ENCODE assay signal across 9 cellular contexts in the genomic region with DNA sequence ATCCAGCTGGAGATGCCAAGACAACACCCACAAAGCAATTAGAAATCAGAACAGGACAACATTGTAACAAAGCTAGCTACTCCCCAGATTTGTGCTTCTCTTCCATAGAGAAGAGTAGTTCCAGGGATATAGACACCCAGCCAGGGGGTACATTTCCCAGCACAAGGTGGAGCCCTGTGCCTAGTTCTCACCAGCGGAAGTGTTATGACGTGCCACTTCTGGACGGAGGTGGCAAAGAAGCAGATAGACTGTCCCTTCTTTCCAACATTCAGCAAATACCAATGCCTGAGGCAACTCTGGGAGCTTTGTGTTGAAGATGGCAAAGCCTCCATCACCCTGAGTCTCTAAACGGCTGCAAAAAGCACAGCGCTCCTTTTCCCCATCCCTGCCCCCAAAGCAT. TPM values are rescaled to one million over a fixed set of nuclear protein-coding genes. Genes with fewer than 3 reads are reported as not detected.
A peak's percentile ranks its signal among the peaks of the same experiment; 100 is the strongest.
DNase-seq lines count a peak whose midpoint lies in the region; ATAC-seq and TF ChIP-seq lines count a peak whose summit lies in the region.
"Had no signal": no experiment of that assay in that cellular context is flagged by ENCODE, and none has a peak within 500 bp of the region (broad histone marks: within the 10 kb centered on the region; RNA-seq: fewer than 3 reads in every experiment).

No MANE protein-coding gene starts in this region.

- in situ Hi-C loops in ACHN (cut with HindIII; ENCODE audit: low pct_ligation_motif_present, low pct_unique_long_range_greater_than_20kb, low sequenced_read_pairs): no loop called here

- H3K36me3 ChIP-seq in kidney epithelial cell (ENCODE audit: control insufficient read depth, insufficient read depth, low read length): no peaks in the 10 kb centered on the region

- peak; percentile 66 for TF ChIP-seq CTCF in LNCaP clone FGC (IDR thresholded peaks at IDR 0.05; ENCODE audit: control insufficient read depth, extremely low read depth, insufficient read depth)
- TF ChIP-seq CTCF in kidney epithelial cell (IDR thresholded peaks at IDR 0.05; ENCODE audit: insufficient read depth, low read length, poor library complexity, severe bottlenecking): peak; percentile 20

- DNase-seq in ACHN (peak; percentile 58), LNCaP clone FGC (ENCODE audit: low read depth) (no peak), astrocyte of the hippocampus (ENCODE audit: low read depth, low spot score) (peak; percentile 41), kidney epithelial cell (ENCODE audit: low read depth) (no peak), SIG-M5 treated with dmso at 0.1 percent for 504 hours (lab: John Stamatoyannopoulos, UW; ENCODE audit: unreplicated experiment) (no peak)
- no peak for DNase-seq in activated CD4-positive, CD25-positive, alpha-beta regulatory T cell (lab: John Stamatoyannopoulos, UW)
- DNase-seq: NCI-H1105 treated with DMSO at 0.1 percent for 48 hours had no signal

- ATAC-seq in HG02759 (IDR thresholded peaks at IDR 0.05; ENCODE audit: unreplicated experiment) (no peak), HG03521 (IDR thresholded peaks at IDR 0.05; ENCODE audit: unreplicated experiment) (no peak)

- no peak overlapping the region for H3K4me3 ChIP-seq in LNCaP clone FGC (ENCODE audit: low read depth, low read length)
- H3K4me3 ChIP-seq in kidney epithelial cell (ENCODE audit: low read depth, low read length): no peak overlapping the region

- no peaks in the 10 kb centered on the region for H3K27me3 ChIP-seq in kidney epithelial cell (ENCODE audit: control insufficient read depth, insufficient read depth, low read length)

RNA-seq across cellular contexts. Expression of gene GSAP, which starts 23.4 kb away (rescaled TPM):
- 3.6 and 4.3 TPM in 2 replicates for total RNA-seq in kidney epithelial cell

Comparison
In these comparisons a context has a peak if more than half of its experiments do, and no peak if none do; other contexts are left out.
1. DNase-seq: peak in ACHN (single experiment) and astrocyte of the hippocampus (single experiment); none in LNCaP clone FGC (single experiment), kidney epithelial cell (single experiment), SIG-M5 treated with dmso at 0.1 percent for 504 hours (single experiment) and activated CD4-positive, CD25-positive, alpha-beta regulatory T cell (0 of 4).